1 cellular context compared by ENCODE assay signal in genomic region chr17:50399591-50399990, GRCh38. TPM values are rescaled to one million over a fixed set of nuclear protein-coding genes. Genes with fewer than 3 reads are reported as not detected.
"Had no signal": no experiment of that assay in that cellular context is flagged by ENCODE, and none has a peak within 500 bp of the region (broad histone marks: within the 10 kb centered on the region; RNA-seq: fewer than 3 reads in every experiment).

No MANE protein-coding gene starts in this region.

RNA-seq across cellular contexts. Expression of gene EME1, which starts 26.6 kb away (rescaled TPM):
- total RNA-seq: ascending aorta had no signal
